In the genomic region with DNA sequence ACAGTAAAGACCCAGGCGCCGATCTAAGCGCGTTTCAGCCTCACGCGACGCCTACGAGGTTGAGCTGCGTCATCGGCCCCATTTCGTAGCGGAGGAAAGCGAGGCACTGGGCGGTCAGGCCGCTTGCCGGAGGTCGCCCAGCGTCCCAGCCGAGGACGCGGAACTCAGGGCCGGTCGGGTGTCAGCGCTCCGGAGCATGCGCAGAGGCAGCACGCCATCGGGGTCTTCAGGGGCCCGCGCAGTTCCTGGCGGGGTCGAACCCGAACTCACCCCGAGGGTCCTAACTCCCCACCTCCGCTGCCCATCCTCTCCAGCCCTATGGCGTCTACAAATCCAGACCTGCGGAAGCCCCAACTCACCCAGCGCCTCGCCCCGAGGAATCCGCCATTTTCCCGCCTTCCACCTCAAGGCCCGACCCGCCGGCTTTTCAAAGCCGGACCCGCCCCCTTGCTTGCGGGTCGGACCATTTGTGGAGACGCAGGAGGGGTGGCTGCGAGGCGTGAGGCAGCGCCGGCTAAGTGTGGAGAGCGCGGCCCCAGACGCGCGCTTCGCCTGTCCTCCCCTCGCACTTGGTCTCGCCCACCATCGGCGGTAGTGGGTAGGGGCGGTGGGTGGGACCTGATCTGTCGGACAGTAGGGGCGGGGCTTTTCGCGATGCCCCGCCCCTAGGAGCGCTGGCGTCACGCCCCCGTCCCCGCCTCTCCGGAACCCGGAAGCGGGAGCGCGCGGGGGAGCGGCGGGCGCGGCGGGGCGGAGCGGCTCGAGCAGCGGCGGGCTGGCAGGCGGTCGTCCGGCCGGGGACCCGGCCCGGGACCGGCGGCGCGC, we compare ENCODE assay signal across 8 cellular contexts. TPM values are rescaled to one million over a fixed set of nuclear protein-coding genes. Genes with fewer than 3 reads are reported as not detected.
DNase-seq lines count a peak whose midpoint lies in the region; ATAC-seq and TF ChIP-seq lines count a peak whose summit lies in the region.

A gene with protein sequence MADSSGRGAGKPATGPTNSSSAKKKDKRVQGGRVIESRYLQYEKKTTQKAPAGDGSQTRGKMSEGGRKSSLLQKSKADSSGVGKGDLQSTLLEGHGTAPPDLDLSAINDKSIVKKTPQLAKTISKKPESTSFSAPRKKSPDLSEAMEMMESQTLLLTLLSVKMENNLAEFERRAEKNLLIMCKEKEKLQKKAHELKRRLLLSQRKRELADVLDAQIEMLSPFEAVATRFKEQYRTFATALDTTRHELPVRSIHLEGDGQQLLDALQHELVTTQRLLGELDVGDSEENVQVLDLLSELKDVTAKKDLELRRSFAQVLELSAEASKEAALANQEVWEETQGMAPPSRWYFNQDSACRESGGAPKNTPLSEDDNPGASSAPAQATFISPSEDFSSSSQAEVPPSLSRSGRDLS (minus strand): TSS at position 418 of the 825 bp plus-strand sequence. CDS start 30 bp downstream, at position 388.
A gene with protein sequence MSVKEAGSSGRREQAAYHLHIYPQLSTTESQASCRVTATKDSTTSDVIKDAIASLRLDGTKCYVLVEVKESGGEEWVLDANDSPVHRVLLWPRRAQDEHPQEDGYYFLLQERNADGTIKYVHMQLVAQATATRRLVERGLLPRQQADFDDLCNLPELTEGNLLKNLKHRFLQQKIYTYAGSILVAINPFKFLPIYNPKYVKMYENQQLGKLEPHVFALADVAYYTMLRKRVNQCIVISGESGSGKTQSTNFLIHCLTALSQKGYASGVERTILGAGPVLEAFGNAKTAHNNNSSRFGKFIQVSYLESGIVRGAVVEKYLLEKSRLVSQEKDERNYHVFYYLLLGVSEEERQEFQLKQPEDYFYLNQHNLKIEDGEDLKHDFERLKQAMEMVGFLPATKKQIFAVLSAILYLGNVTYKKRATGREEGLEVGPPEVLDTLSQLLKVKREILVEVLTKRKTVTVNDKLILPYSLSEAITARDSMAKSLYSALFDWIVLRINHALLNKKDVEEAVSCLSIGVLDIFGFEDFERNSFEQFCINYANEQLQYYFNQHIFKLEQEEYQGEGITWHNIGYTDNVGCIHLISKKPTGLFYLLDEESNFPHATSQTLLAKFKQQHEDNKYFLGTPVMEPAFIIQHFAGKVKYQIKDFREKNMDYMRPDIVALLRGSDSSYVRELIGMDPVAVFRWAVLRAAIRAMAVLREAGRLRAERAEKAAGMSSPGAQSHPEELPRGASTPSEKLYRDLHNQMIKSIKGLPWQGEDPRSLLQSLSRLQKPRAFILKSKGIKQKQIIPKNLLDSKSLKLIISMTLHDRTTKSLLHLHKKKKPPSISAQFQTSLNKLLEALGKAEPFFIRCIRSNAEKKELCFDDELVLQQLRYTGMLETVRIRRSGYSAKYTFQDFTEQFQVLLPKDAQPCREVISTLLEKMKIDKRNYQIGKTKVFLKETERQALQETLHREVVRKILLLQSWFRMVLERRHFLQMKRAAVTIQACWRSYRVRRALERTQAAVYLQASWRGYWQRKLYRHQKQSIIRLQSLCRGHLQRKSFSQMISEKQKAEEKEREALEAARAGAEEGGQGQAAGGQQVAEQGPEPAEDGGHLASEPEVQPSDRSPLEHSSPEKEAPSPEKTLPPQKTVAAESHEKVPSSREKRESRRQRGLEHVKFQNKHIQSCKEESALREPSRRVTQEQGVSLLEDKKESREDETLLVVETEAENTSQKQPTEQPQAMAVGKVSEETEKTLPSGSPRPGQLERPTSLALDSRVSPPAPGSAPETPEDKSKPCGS (N-terminal part only) (plus strand): TSS at position 743 of the 825 bp plus-strand sequence. CDS start 25,941 bp downstream, outside the sequence.

- H3K27ac ChIP-seq in MM.1S (ENCODE audit: low read length), result peak within 1 kb of the TSS; percentile 65

- peaks cover 10% of the 10 kb centered on the region for H3K36me3 Mint-ChIP-seq in natural killer cell treated with Interleukin-12 subunit alpha and Interleukin-12 subunit beta and Interleukin-15 and Interleukin-18, amount 100 ng/mL, for 72 hours

- H3K4me1 ChIP-seq in ES-I3 (ENCODE audit: insufficient read depth, low read length) (peaks cover 25% of the 10 kb centered on the region), HAP-1 (peaks cover 9% of the 10 kb centered on the region), MM.1S (ENCODE audit: low read length) (peaks cover 17% of the 10 kb centered on the region)

- in situ Hi-C loops in HAP-1 (cut with MboI; ENCODE audit: low sequenced_read_pairs), result no loop called here

- no peaks in the 10 kb centered on the region for H4K20me1 ChIP-seq in MM.1S (ENCODE audit: insufficient read depth, low read length)

- H2AFZ ChIP-seq in MM.1S (ENCODE audit: low read length), result peak within 1 kb of the TSS; percentile 75

- H3K4me3 ChIP-seq in HAP-1, result peak within 1 kb of the TSS; percentile 99
- peak within 1 kb of the TSS; percentile 88 for H3K4me3 ChIP-seq in MM.1S (ENCODE audit: low read length)
- peak within 1 kb of the TSS; percentile 92 for H3K4me3 ChIP-seq in fibroblast of pulmonary artery (replicated peaks; ENCODE audit: low read depth, low read length)

- TF ChIP-seq CTCF in MM.1S (IDR thresholded peaks at IDR 0.05; ENCODE audit: low read length) (no peak), fibroblast of pulmonary artery (IDR thresholded peaks at IDR 0.05; ENCODE audit: low read length, missing control alignments) (no peak)

- H3K9me3 ChIP-seq in ES-I3 (ENCODE audit: control insufficient read depth, insufficient read depth, low read length) (no peaks in the 10 kb centered on the region), HAP-1 (no peaks in the 10 kb centered on the region), MM.1S (replicated peaks; ENCODE audit: insufficient read depth, low read length) (no peaks in the 10 kb centered on the region)

- H3K27me3 ChIP-seq in HAP-1 (ENCODE audit: low read depth), result no peaks in the 10 kb centered on the region
- H3K27me3 ChIP-seq in MM.1S (replicated peaks; ENCODE audit: insufficient read depth, low read length), result no peaks in the 10 kb centered on the region

- peak within 1 kb of the TSS; percentile 96 for H3K4me2 ChIP-seq in MM.1S (ENCODE audit: low read depth, low read length)

- H3K27ac Mint-ChIP-seq in natural killer cell treated with Interleukin-12 subunit alpha and Interleukin-12 subunit beta and Interleukin-15 and Interleukin-18, amount 100 ng/mL, for 72 hours, result peak within 1 kb of the TSS; percentile 95 to 97

- peak within 1 kb of the TSS; percentile 100 for H3K4me3 Mint-ChIP-seq in natural killer cell treated with Interleukin-12 subunit alpha and Interleukin-12 subunit beta and Interleukin-15 and Interleukin-18, amount 100 ng/mL, for 72 hours

- no peaks in the 10 kb centered on the region for H3K27me3 Mint-ChIP-seq in natural killer cell treated with Interleukin-12 subunit alpha and Interleukin-12 subunit beta and Interleukin-15 and Interleukin-18, amount 100 ng/mL, for 72 hours

- H3K4me1 Mint-ChIP-seq in natural killer cell treated with Interleukin-12 subunit alpha and Interleukin-12 subunit beta and Interleukin-15 and Interleukin-18, amount 100 ng/mL, for 72 hours (ENCODE audit: low read depth in 2 of 2), result peaks cover 57 to 66% of the 10 kb centered on the region in 2 donors

- DNase-seq in HAP-1 (ENCODE audit: low spot score in 2 of 2), result peak; percentile 97 to 100
- DNase-seq in MM.1S, result peak; percentile 99
- peak; percentile 97 for DNase-seq in SHP77 treated with DMSO at 0.1 percent for 48 hours (lab: John Stamatoyannopoulos, UW)
- DNase-seq in activated effector memory CD4-positive, alpha-beta T cell treated with Interleukin-2 at 50 U/mL for 16 hours, result peak; percentile 100
- DNase-seq in fibroblast of pulmonary artery (ENCODE audit: low read depth), result peak; percentile 100
- DNase-seq in natural killer cell treated with Interleukin-12 subunit alpha and Interleukin-12 subunit beta and Interleukin-15 and Interleukin-18, amount 100 ng/mL, for 72 hours (ENCODE audit: low spot score), result peak; percentile 100
- DNase-seq in stimulated activated naive CD4-positive, alpha-beta T cell treated with Interleukin-2 at 50 U/mL for 16 hours (lab: John Stamatoyannopoulos, UW), result peak; percentile 99

- H3K36me3 ChIP-seq in ES-I3 (ENCODE audit: insufficient read depth, low read length) (peaks cover 3% of the 10 kb centered on the region; the same call in 1 of the 2 replicates), HAP-1 (replicated peaks) (peaks cover 27% of the 10 kb centered on the region), MM.1S (replicated peaks; ENCODE audit: insufficient read depth, low read length) (no peaks in the 10 kb centered on the region; the same call in 1 of the 2 replicates)

- no peaks in the 10 kb centered on the region for H3K9me3 Mint-ChIP-seq in natural killer cell treated with Interleukin-12 subunit alpha and Interleukin-12 subunit beta and Interleukin-15 and Interleukin-18, amount 100 ng/mL, for 72 hours

- H3K9me2 ChIP-seq in MM.1S (replicated peaks; ENCODE audit: insufficient read depth, low read length), result no peaks in the 10 kb centered on the region

- peak; percentile 95 for ATAC-seq in natural killer cell treated with Interleukin-12 subunit alpha and Interleukin-12 subunit beta and Interleukin-15 and Interleukin-18, amount 100 ng/mL, for 72 hours

- H3F3A ChIP-seq in MM.1S (ENCODE audit: insufficient read depth, low read length), result peaks cover 31% of the 10 kb centered on the region

- H3K9ac ChIP-seq in ES-I3 (ENCODE audit: low read depth, low read length) (peak within 1 kb of the TSS; percentile 76), MM.1S (ENCODE audit: low read length) (peak within 1 kb of the TSS; percentile 85)

- peaks cover 77% of the 10 kb centered on the region for H3K79me2 ChIP-seq in MM.1S (ENCODE audit: low read length)

RNA-seq across cellular contexts. Expression of the first gene that starts in this region (rescaled TPM):
- total RNA-seq in natural killer cell treated with Interleukin-12 subunit alpha and Interleukin-12 subunit beta and Interleukin-15 and Interleukin-18, amount 100 ng/mL, for 72 hours, result 10 to 100 TPM; 25.6 to 46.1 TPM

RNA-seq across cellular contexts. Expression of the second gene that starts in this region (rescaled TPM):
- total RNA-seq in natural killer cell treated with Interleukin-12 subunit alpha and Interleukin-12 subunit beta and Interleukin-15 and Interleukin-18, amount 100 ng/mL, for 72 hours, result 100 to 1,000 TPM; 251 to 283 TPM

Comparison
In these comparisons a context has a peak if more than half of its experiments do, and no peak if none do; other contexts are left out.
1. Peak in every context shown above with its lines: DNase-seq, ATAC-seq, H3K4me3 ChIP-seq and H3K27ac ChIP-seq.